19 cellular contexts compared by ENCODE assay signal in genomic region chr18:67924656-67925055, GRCh38.
DNase-seq lines count a peak whose midpoint lies in the region; ATAC-seq and TF ChIP-seq lines count a peak whose summit lies in the region.
"Had no signal": no experiment of that assay in that cellular context is flagged by ENCODE, and none has a peak within 500 bp of the region (broad histone marks: within the 10 kb centered on the region; RNA-seq: fewer than 3 reads in every experiment).

No MANE protein-coding gene starts in this region.

- H3K4me1 ChIP-seq in mammary epithelial cell (ENCODE audit: insufficient read depth, low read length) = no peaks in the 10 kb centered on the region
- H3K4me1 ChIP-seq: A549; BE2C; BLaER1 treated with 17β-estradiol and CSF1 and Interleukin-3, amounts not matched to agents 10 nM and 100 nM; HAP-1 had no signal

- intact Hi-C loops in mammary epithelial cell (cut with micrococcal nuclease) = no loop called here

- no peaks in the 10 kb centered on the region for H3K36me3 ChIP-seq in mammary epithelial cell (ENCODE audit: insufficient read depth, low read length)
- H3K36me3 ChIP-seq: BE2C; BLaER1 treated with 17β-estradiol and CSF1 and Interleukin-3, amounts not matched to agents 10 nM and 100 nM; HAP-1 had no signal

- TF ChIP-seq CTCF in mammary epithelial cell (conservative IDR thresholded peaks at IDR 0.05 in 1 of 2, IDR thresholded peaks at IDR 0.05 in 1 of 2; ENCODE audit: extremely low read depth in 1 of 2, insufficient read depth in 1 of 2, low read depth in 1 of 2, low read length in 2 of 2) = no peak

- H3K27ac ChIP-seq in mammary epithelial cell (ENCODE audit: insufficient read depth, low read depth, low read length) = no peak overlapping the region
- H3K27ac ChIP-seq in epithelial cell of prostate = no peak overlapping the region
- H3K27ac ChIP-seq: A549; BLaER1 treated with 17β-estradiol and CSF1 and Interleukin-3, amounts not matched to agents 10 nM and 100 nM had no signal

- no peaks in the 10 kb centered on the region for H3K9me3 ChIP-seq in mammary epithelial cell (replicated peaks; ENCODE audit: insufficient read depth, low read length)
- H3K9me3 ChIP-seq: A549; BE2C; BLaER1 treated with 17β-estradiol and CSF1 and Interleukin-3, amounts not matched to agents 10 nM and 100 nM; HAP-1 had no signal

- H2AFZ ChIP-seq in mammary epithelial cell (ENCODE audit: low read depth, low read length) = no peak overlapping the region

- CTCF ChIA-PET in mammary epithelial cell (lab: Charles Lee; ENCODE audit: low non-redundant PET) = no interaction called here

- peak overlapping the region; percentile 36 for H3K4me2 ChIP-seq in mammary epithelial cell (ENCODE audit: insufficient read depth, low read depth, low read length)
- H3K4me2 ChIP-seq: A549; BLaER1 treated with 17β-estradiol and CSF1 and Interleukin-3, amounts not matched to agents 10 nM and 100 nM had no signal

- dilution Hi-C loops in mammary epithelial cell (cut with HindIII; ENCODE audit: low sequenced_read_pairs) = no loop called here

- in situ Hi-C loops in mammary epithelial cell (cut with MboI; ENCODE audit: low sequenced_read_pairs in 2 of 2) = no loop called here
- in situ Hi-C loops in G401 (cut with HindIII; ENCODE audit: low sequenced_read_pairs) = no loop called here

- H3K27me3 ChIP-seq in mammary epithelial cell (ENCODE audit: insufficient read depth, low read length) = no peaks in the 10 kb centered on the region
- H3K27me3 ChIP-seq: BE2C; BLaER1 treated with 17β-estradiol and CSF1 and Interleukin-3, amounts not matched to agents 10 nM and 100 nM had no signal

- H3K4me3 ChIP-seq in mammary epithelial cell (replicated peaks in 1 of 3; ENCODE audit: insufficient read depth in 1 of 3, low read depth in 2 of 3, low read length in 3 of 3) = no peak overlapping the region
- H3K4me3 ChIP-seq: A549; BLaER1 treated with 17β-estradiol and CSF1 and Interleukin-3, amounts not matched to agents 10 nM and 100 nM; HAP-1 had no signal

- no peaks in the 10 kb centered on the region for H4K20me1 ChIP-seq in mammary epithelial cell (ENCODE audit: insufficient read depth, low read length)
- H4K20me1 ChIP-seq: BLaER1 treated with 17β-estradiol and CSF1 and Interleukin-3, amounts not matched to agents 10 nM and 100 nM had no signal

- 17% methylated on average over 1 of the region's 1 CpG for WGBS in mammary epithelial cell (ENCODE audit: low coverage, missing lambda C conversion rate)

- peak; percentile 14 for DNase-seq in HPDE6-E6E7 (ENCODE audit: extremely low spot score)
- DNase-seq in mammary epithelial cell = peak; percentile 56
- DNase-seq in epithelial cell of prostate (ENCODE audit: low read depth, low spot score) = peak; percentile 24
- no peak for DNase-seq in G401 (ENCODE audit: low spot score)
- DNase-seq: 8988T; ACHN; AML-193; BE2C; CD4-positive, alpha-beta T cell; CD8-positive, alpha-beta memory T cell; DMS53; DMS79 treated with DMSO at 0.1 percent for 48 hours; GOT3; HFFc6 had no signal

- no peak for ATAC-seq in HG03039 (IDR thresholded peaks at IDR 0.05; ENCODE audit: unreplicated experiment)
- no peak for ATAC-seq in activated CD4-positive, CD25-positive, alpha-beta regulatory T cell treated with anti-CD3 and anti-CD28 coated beads, Interleukin-2, amount 50 U/mL, for 24 hours
- ATAC-seq: A549 had no signal

- no peaks in the 10 kb centered on the region for H3K79me2 ChIP-seq in mammary epithelial cell (ENCODE audit: insufficient read depth, low read length)

- no TSS peak for BruUV-seq in mammary epithelial cell (replicated peaks; lab: Mats Ljungman, UMichigan)

- H3K9ac ChIP-seq in mammary epithelial cell (ENCODE audit: insufficient read depth, low read length) = no peak overlapping the region
- H3K9ac ChIP-seq: BLaER1 treated with 17β-estradiol and CSF1 and Interleukin-3, amounts not matched to agents 10 nM and 100 nM had no signal
